8 cellular contexts compared by ENCODE assay signal in genomic region chr4:145808021-145808650, GRCh38.
A peak's percentile ranks its signal among the peaks of the same experiment; 100 is the strongest.
DNase-seq lines count a peak whose midpoint lies in the region; ATAC-seq and TF ChIP-seq lines count a peak whose summit lies in the region.

No MANE protein-coding gene starts in this region.

- peak overlapping the region; percentile 88 for H3K27ac Mint-ChIP-seq in endothelial cell (ENCODE audit: unreplicated experiment)

- H3K4me1 Mint-ChIP-seq in endothelial cell (ENCODE audit: unreplicated experiment): peaks cover 25% of the 10 kb centered on the region

- no peak overlapping the region for H2AFZ ChIP-seq in MM.1S (ENCODE audit: low read length)

- ATAC-seq in GM18867 (IDR thresholded peaks at IDR 0.05; ENCODE audit: unreplicated experiment) (peak; percentile 62), HG02973 (IDR thresholded peaks at IDR 0.05; ENCODE audit: unreplicated experiment) (peak; percentile 71), psoas muscle (peak; percentile 76 to 87 (median 80))

- H3K27me3 Mint-ChIP-seq in endothelial cell (ENCODE audit: unreplicated experiment): peaks cover 4% of the 10 kb centered on the region

- DNase-seq in AG09309 (ENCODE audit: low read depth): peak; percentile 67
- DNase-seq in SK-N-MC (ENCODE audit: low read depth, low spot score): peak; percentile 67
- DNase-seq in endothelial cell (ENCODE audit: low spot score): peak; percentile 7
- DNase-seq in psoas muscle: no peak
- DNase-seq in MM.1S: no peak
- DNase-seq in amygdala (lab: John Stamatoyannopoulos, UW): no peak

- intact Hi-C loops in psoas muscle (cut with DNase I): loop anchor here in 1 of 2 donors (10.0 kb wide), 1 partner anchor 183 kb away; no protein-coding TSS in a partner anchor

- H4K20me1 ChIP-seq in MM.1S (ENCODE audit: insufficient read depth, low read length): no peaks in the 10 kb centered on the region

- H3K9me3 ChIP-seq in SK-N-MC (ENCODE audit: low read depth, low read length): no peaks in the 10 kb centered on the region
- peaks cover 8% of the 10 kb centered on the region for H3K9me3 ChIP-seq in psoas muscle
- H3K9me3 ChIP-seq in MM.1S (replicated peaks; ENCODE audit: insufficient read depth, low read length): no peaks in the 10 kb centered on the region

- 37 to 49% (median 40%) methylated on average over 3 of the region's 3 CpGs for WGBS in psoas muscle, 3 donors

- H3K36me3 ChIP-seq in SK-N-MC (ENCODE audit: insufficient read depth, low read length): peaks cover 30% of the 10 kb centered on the region
- no peaks in the 10 kb centered on the region for H3K36me3 ChIP-seq in psoas muscle (ENCODE audit: insufficient read depth in 1 of 2, low read depth in 1 of 2)
- no peaks in the 10 kb centered on the region; the same call in 1 of the 2 replicates for H3K36me3 ChIP-seq in MM.1S (replicated peaks; ENCODE audit: insufficient read depth, low read length)

- no peaks in the 10 kb centered on the region for H3K9me3 Mint-ChIP-seq in endothelial cell (ENCODE audit: unreplicated experiment)

- peaks cover 40% of the 10 kb centered on the region for H3K36me3 Mint-ChIP-seq in endothelial cell (ENCODE audit: low read depth, unreplicated experiment)

- no peak for TF ChIP-seq CTCF in AG09309 (IDR thresholded peaks at IDR 0.05; ENCODE audit: control insufficient read depth, insufficient read depth, low read depth, low read length, missing control alignments)
- no peak for TF ChIP-seq CTCF in endothelial cell (IDR thresholded peaks at IDR 0.05; ENCODE audit: unreplicated experiment)
- TF ChIP-seq CTCF in psoas muscle (IDR thresholded peaks at IDR 0.05): no peak
- no peak for TF ChIP-seq CTCF in MM.1S (IDR thresholded peaks at IDR 0.05; ENCODE audit: low read length)

- H3K9ac ChIP-seq in SK-N-MC (ENCODE audit: insufficient read length): no peak overlapping the region
- H3K9ac ChIP-seq in MM.1S (ENCODE audit: low read length): no peak overlapping the region

- peaks cover 35% of the 10 kb centered on the region for H3K4me1 ChIP-seq in psoas muscle
- H3K4me1 ChIP-seq in MM.1S (ENCODE audit: low read length): 0 out of 2 replicates have a peak, but pooled peaks cover 5% of the 10 kb centered on the region

- no peaks in the 10 kb centered on the region for H3K79me2 ChIP-seq in MM.1S (ENCODE audit: low read length)

- H3K4me2 ChIP-seq in MM.1S (ENCODE audit: low read depth, low read length): no peak overlapping the region

- H3K27ac ChIP-seq in SK-N-MC (no peak overlapping the region), psoas muscle (peak overlapping the region; percentile 62), MM.1S (ENCODE audit: low read length) (no peak overlapping the region)

- H3F3A ChIP-seq in MM.1S (ENCODE audit: insufficient read depth, low read length): no peaks in the 10 kb centered on the region

- H3K4me3 ChIP-seq in AG09309 (ENCODE audit: control insufficient read depth, low read depth, low read length) (no peak overlapping the region), SK-N-MC (no peak overlapping the region), psoas muscle (no peak overlapping the region), MM.1S (ENCODE audit: low read length) (no peak overlapping the region)

- H3K4me3 Mint-ChIP-seq in endothelial cell (ENCODE audit: unreplicated experiment): no peak overlapping the region

- no peaks in the 10 kb centered on the region for H3K9me2 ChIP-seq in MM.1S (replicated peaks; ENCODE audit: insufficient read depth, low read length)

- H3K27me3 ChIP-seq in psoas muscle (ENCODE audit: insufficient read depth in 3 of 3, low read length in 2 of 3) (no peaks in the 10 kb centered on the region), MM.1S (replicated peaks; ENCODE audit: insufficient read depth, low read length) (no peaks in the 10 kb centered on the region)

Comparison
In these comparisons a context has a peak if more than half of its experiments do, and no peak if none do; other contexts are left out.
1. DNase-seq: peak in AG09309 (single experiment), SK-N-MC (single experiment) and endothelial cell (single experiment); none in psoas muscle (0 of 2), MM.1S (single experiment) and amygdala (0 of 56).
2. Peak in every context shown above with its lines, with median percentiles within 50 percentile points of each other: ATAC-seq.